ENCODE assay signal across 9 cellular contexts in genomic region chr12:400828-401227, GRCh38. TPM values are rescaled to one million over a fixed set of nuclear protein-coding genes. Genes with fewer than 3 reads are reported as not detected.
A peak's percentile ranks its signal among the peaks of the same experiment; 100 is the strongest.
DNase-seq lines count a peak whose midpoint lies in the region; TF ChIP-seq lines count a peak whose summit lies in the region.
"Had no signal": no experiment of that assay in that cellular context is flagged by ENCODE, and none has a peak within 500 bp of the region (broad histone marks: within the 10 kb centered on the region; RNA-seq: fewer than 3 reads in every experiment).

No MANE protein-coding gene starts in this region.

- no peak overlapping the region for H3K14ac ChIP-seq in H9 (ENCODE audit: insufficient read depth, low read length)

- H2AK5ac ChIP-seq in H9 (ENCODE audit: insufficient read length, low read length) = no peak overlapping the region

- no peak for TF ChIP-seq CTCF in H9 (conservative IDR thresholded peaks at IDR 0.05)
- TF ChIP-seq CTCF in SU-DHL-6 (IDR thresholded peaks at IDR 0.05; ENCODE audit: insufficient read depth, low read length, poor library complexity, severe bottlenecking) = no peak
- no peak for TF ChIP-seq CTCF in stomach (IDR thresholded peaks at IDR 0.05)

- H3K4ac ChIP-seq in H9 (ENCODE audit: low read depth, low read length) = no peak overlapping the region

- H3K18ac ChIP-seq in H9 (ENCODE audit: insufficient read length, low read depth, low read length) = no peak overlapping the region

- H2BK5ac ChIP-seq in H9 (ENCODE audit: insufficient read length, low read length) = no peak overlapping the region

- H3T11ph ChIP-seq in H9 (ENCODE audit: low read length) = no peak overlapping the region

- H3K9ac ChIP-seq in H9 (ENCODE audit: extremely low read depth, insufficient read length, low read length) (no peak overlapping the region), SU-DHL-6 (ENCODE audit: low read length) (peak overlapping the region; percentile 75)

- no peaks in the 10 kb centered on the region for H3K9me3 ChIP-seq in H9 (ENCODE audit: control insufficient read depth, low read depth, low read length)
- H3K9me3 ChIP-seq in SU-DHL-6 (ENCODE audit: insufficient read depth, low read length) = no peaks in the 10 kb centered on the region
- H3K9me3 ChIP-seq in iPS-18c (ENCODE audit: control insufficient read depth, insufficient read depth, low read length) = no peaks in the 10 kb centered on the region
- H3K9me3 ChIP-seq in stomach = no peaks in the 10 kb centered on the region

- H3K4me1 Mint-ChIP-seq in H9 = 0 out of 4 replicates have a peak, but pooled peaks cover 0 to 2% of the 10 kb centered on the region in 2 experiments

- H3K23ac ChIP-seq in H9 (ENCODE audit: insufficient read length, low read depth, low read length) = no peak overlapping the region

- H4K5ac ChIP-seq in H9 (ENCODE audit: insufficient read length, low read depth, low read length) = no peak overlapping the region

- no peak overlapping the region for H2BK120ac ChIP-seq in H9 (ENCODE audit: low read depth, low read length, poor library complexity, severe bottlenecking)

- peaks cover 7% of the 10 kb centered on the region for H3K79me1 ChIP-seq in H9 (ENCODE audit: insufficient read depth, low read depth, low read length, poor library complexity, severe bottlenecking)

- no peak overlapping the region for H3K27ac Mint-ChIP-seq in H9

- H2BK20ac ChIP-seq in H9 (ENCODE audit: low read depth, low read length, poor library complexity, severe bottlenecking) = no peak overlapping the region

- no peak overlapping the region for H4K8ac ChIP-seq in H9 (replicated peaks; ENCODE audit: insufficient read length, low read depth, low read length)

- H2BK12ac ChIP-seq in H9 (ENCODE audit: insufficient read length, low read depth, low read length) = no peak overlapping the region

- H2BK15ac ChIP-seq in H9 (ENCODE audit: low read depth, low read length) = no peak overlapping the region

- intact Hi-C loops in stomach (cut with DNase I; ENCODE audit: low total_unique reads) = no loop called here

- no peaks in the 10 kb centered on the region for H3K9me2 ChIP-seq in SU-DHL-6 (replicated peaks; ENCODE audit: insufficient read depth, low read length)

- no peaks in the 10 kb centered on the region for H4K20me1 ChIP-seq in H9 (ENCODE audit: control insufficient read depth, insufficient read depth, insufficient read length)
- no peaks in the 10 kb centered on the region for H4K20me1 ChIP-seq in SU-DHL-6 (ENCODE audit: low read depth, low read length)

- peaks cover under 1 to 6% (median 5%) of the 10 kb centered on the region in 3 experiments; a peak in 6 of 7 replicates for H3K36me3 Mint-ChIP-seq in H9 (ENCODE audit: insufficient read depth in 1 of 3, low read depth in 3 of 3)

- peak overlapping the region; percentile 42 for H3K4me3 ChIP-seq in SU-DHL-6 (ENCODE audit: insufficient read depth, low read length, poor library complexity, severe bottlenecking)
- H3K4me3 ChIP-seq in iPS-18c (ENCODE audit: insufficient read depth, low read depth, low read length) = peak overlapping the region; percentile 45; the same call in 1 of the 2 replicates
- peak overlapping the region; percentile 65 to 75 (median 70) for H3K4me3 ChIP-seq in stomach

- no CpG with 5 or more reads among the region's 8 CpGs for WGBS in H9 (ENCODE audit: extremely low coverage, insufficient read length, low lambda C conversion rate)
- 53 to 63% (median 56%) methylated on average over 8 of the region's 8 CpGs for WGBS in stomach, 5 donors

- TF ChIP-seq EP300 in stomach (IDR thresholded peaks at IDR 0.05) = no peak

- no peak for TF ChIP-seq POLR2A in stomach (IDR thresholded peaks at IDR 0.05)

- H3F3A ChIP-seq in SU-DHL-6 (ENCODE audit: insufficient read depth) = no peaks in the 10 kb centered on the region

- no peaks in the 10 kb centered on the region for H3K4me1 ChIP-seq in H9 (ENCODE audit: insufficient read depth, low read length)
- H3K4me1 ChIP-seq in stomach = peaks cover 8 to 21% (median 10%) of the 10 kb centered on the region in 4 donors

- no peaks in the 10 kb centered on the region; the same call in 1 of the 2 replicates for H3K27me3 Mint-ChIP-seq in H9 (ENCODE audit: low read depth)

- H3K4me2 ChIP-seq in H9 (ENCODE audit: insufficient read depth, insufficient read length, low read length) (peak overlapping the region; percentile 67), SU-DHL-6 (ENCODE audit: low read depth, low read length, poor library complexity, severe bottlenecking) (peak overlapping the region; percentile 62)

- no peak overlapping the region for H3K56ac ChIP-seq in H9 (ENCODE audit: insufficient read length, low read depth, low read length)

- H3K36me3 ChIP-seq in SU-DHL-6 (ENCODE audit: low read length) (no peaks in the 10 kb centered on the region), stomach (peaks cover 0 to under 1% (median 0%) of the 10 kb centered on the region in 4 donors)

- H2AFZ ChIP-seq in H9 (ENCODE audit: low read length) (no peak overlapping the region), SU-DHL-6 (ENCODE audit: low read depth, low read length, severe bottlenecking) (peak overlapping the region; percentile 54)

- no peak overlapping the region for H4K91ac ChIP-seq in H9 (ENCODE audit: insufficient read length, low read depth, low read length)

- no peaks in the 10 kb centered on the region for H3K23me2 ChIP-seq in H9 (ENCODE audit: insufficient read length, low read depth, low read length, poor library complexity, severe bottlenecking)

- H3K4me3 Mint-ChIP-seq in H9 = no peak overlapping the region

- no peaks in the 10 kb centered on the region for H3K9me3 Mint-ChIP-seq in H9

- DNase-seq in H9 = no peak
- no peak for DNase-seq in stomach
- DNase-seq in germinal center (ENCODE audit: low spot score) = no peak
- DNase-seq in stimulated activated CD4-positive, alpha-beta T cell treated with anti-CD3 and anti-CD28 coated beads, Interleukin-2, amount 100 ng/mL, for 24 hours = no peak
- no peak for DNase-seq in dedifferentiated amniotic fluid mesenchymal stem cell (ENCODE audit: extremely low spot score)
- DNase-seq in NCI-H2029 treated with DMSO at 0.1 percent for 48 hours (lab: John Stamatoyannopoulos, UW) = no peak
- DNase-seq: activated gamma-delta T cell had no signal

- no peak overlapping the region for H3K27ac ChIP-seq in H9 (ENCODE audit: insufficient read length, low read depth, low read length)
- H3K27ac ChIP-seq in SU-DHL-6 (ENCODE audit: low read depth, low read length) = no peak overlapping the region
- peak overlapping the region in 3 of 5 donors; percentile 64 to 82 (median 74) for H3K27ac ChIP-seq in stomach

- no peaks in the 10 kb centered on the region for H3K27me3 ChIP-seq in H9 (ENCODE audit: insufficient read depth, low read length)
- H3K27me3 ChIP-seq in SU-DHL-6 (ENCODE audit: low read length) = no peaks in the 10 kb centered on the region
- H3K27me3 ChIP-seq in stomach = no peaks in the 10 kb centered on the region

- H3K79me2 ChIP-seq in H9 (ENCODE audit: insufficient read depth, low read length) (peaks cover 14% of the 10 kb centered on the region; the same call in 1 of the 2 replicates), SU-DHL-6 (ENCODE audit: insufficient read depth, low read length) (peaks cover 17% of the 10 kb centered on the region; the same call in 1 of the 2 replicates)

RNA-seq across cellular contexts. Expression of gene CCDC77, which starts 0.6 kb away (rescaled TPM):
- total RNA-seq in H9 (2021) = 20.2 and 21.9 TPM in 2 replicates
- 1 to 10 TPM in 4 of 5 donors, under 1 TPM in 1; 0.58 to 7.3 (median 3.0) TPM for total RNA-seq in stomach
- 1 to 10 TPM; 3.5 to 5.6 (median 5.2) TPM for polyA plus RNA-seq in stomach

RNA-seq across cellular contexts. Expression of gene KDM5A, which starts 11.7 kb away (rescaled TPM):
- 56.9 and 60.7 TPM in 2 replicates for total RNA-seq in H9 (2021)
- 100 to 1,000 TPM in 2 of 5 donors, 10 to 100 TPM in 3; 38.1 to 178 (median 98.4) TPM for total RNA-seq in stomach
- polyA plus RNA-seq in stomach = 1 to 10 TPM; 3.2 to 4.3 (median 3.9) TPM

RNA-seq across cellular contexts. Expression of gene B4GALNT3, which starts 58.9 kb away (rescaled TPM):
- total RNA-seq in H9 (2021) (22.1 and 23.3 TPM in 2 replicates), stomach (100 to 1,000 TPM in 3 of 5 donors, 10 to 100 TPM in 2; 63.2 to 332 (median 246) TPM)
- 10 to 100 TPM; 20.8 to 42.2 (median 37.7) TPM for polyA plus RNA-seq in stomach

Comparison
In these comparisons a context has a peak if more than half of its experiments do, and no peak if none do; other contexts are left out.
1. H3K27ac ChIP-seq: peak in stomach (3 of 5); none in H9 (single experiment) and SU-DHL-6 (single experiment).
2. Peak in every context shown above with its lines, with median percentiles within 50 percentile points of each other: H3K4me3 ChIP-seq.